ENCODE assay signal across 1 cellular context in genomic region chr2:216617159-216617815, GRCh38.
TF ChIP-seq lines count a peak whose summit lies in the region.

No MANE protein-coding gene starts in this region.

TF ChIP-seq in H1, 55 proteins besides CTCF, POLR2A, EP300 and RAD21:
- no peak for TF ChIP-seq CTBP2 (IDR thresholded peaks at IDR 0.05; ENCODE audit: borderline replicate concordance, insufficient read depth, insufficient read length, low read length)
